In the genomic region with DNA sequence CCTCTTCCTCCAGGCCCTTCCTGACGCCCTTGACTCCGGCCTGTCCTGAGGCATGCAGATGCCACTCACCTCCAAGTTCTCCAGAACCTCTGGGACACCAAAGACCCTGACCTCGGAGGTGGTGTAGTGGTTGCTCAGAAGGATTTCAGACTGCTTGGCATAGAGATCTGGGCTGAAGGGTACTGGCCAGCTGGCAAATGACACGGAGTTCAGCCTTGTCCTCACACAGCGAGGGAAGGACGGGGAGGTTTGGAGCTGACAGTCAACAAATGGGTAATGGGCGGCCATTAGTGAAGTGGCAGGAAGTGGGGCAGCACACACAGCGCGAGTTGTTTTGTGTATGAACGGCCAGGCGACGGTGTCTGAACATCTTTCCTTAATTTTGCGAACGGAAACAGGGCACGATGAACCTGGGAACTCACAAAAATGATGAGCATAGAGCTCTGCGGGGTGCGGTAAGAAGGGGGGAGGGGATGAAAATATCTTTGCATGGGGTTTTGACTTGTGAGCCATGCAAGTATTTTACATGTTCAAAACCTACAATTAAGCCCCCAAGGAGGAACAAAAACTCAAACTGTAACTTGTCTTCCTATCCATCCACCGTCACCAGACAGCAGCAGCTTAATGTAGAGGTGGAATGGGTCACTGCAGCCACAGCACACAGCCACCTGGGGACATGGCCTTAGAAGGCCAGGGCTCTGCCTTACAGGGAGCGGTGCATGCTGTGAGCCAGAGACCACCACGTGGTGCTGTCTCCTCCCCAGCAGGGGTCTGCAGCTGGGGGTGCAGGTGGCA, we compare ENCODE assay signal across 19 cellular contexts. TPM values are rescaled to one million over a fixed set of nuclear protein-coding genes. Genes with fewer than 3 reads are reported as not detected.
A peak's percentile ranks its signal among the peaks of the same experiment; 100 is the strongest.
DNase-seq lines count a peak whose midpoint lies in the region; ATAC-seq, FAIRE-seq and TF ChIP-seq lines count a peak whose summit lies in the region.
"Had no signal": no experiment of that assay in that cellular context is flagged by ENCODE, and none has a peak within 500 bp of the region (broad histone marks: within the 10 kb centered on the region; RNA-seq: fewer than 3 reads in every experiment).

No MANE protein-coding gene starts in this region.

- H3K27me3 ChIP-seq in spleen (replicated peaks in 1 of 7): peaks cover 0 to 23% (median 0%) of the 10 kb centered on the region in 7 donors

- no peaks in the 10 kb centered on the region for H3K9me3 ChIP-seq in spleen

- no peak overlapping the region for H3K4me3 Mint-ChIP-seq in MCF 10A (ENCODE audit: unreplicated experiment)
- H3K4me3 Mint-ChIP-seq: mesothelial cell of epicardium had no signal

- H3K36me3 Mint-ChIP-seq in MCF 10A (ENCODE audit: insufficient read depth, unreplicated experiment): peaks cover 4% of the 10 kb centered on the region
- H3K36me3 Mint-ChIP-seq: mesothelial cell of epicardium had no signal

- FAIRE-seq in GM18507 (lab: Jason Lieb, UNC): peak; percentile 18
- FAIRE-seq: astrocyte, endometrium had no signal

- H3K9me3 Mint-ChIP-seq in MCF 10A (ENCODE audit: unreplicated experiment): no peaks in the 10 kb centered on the region
- H3K9me3 Mint-ChIP-seq: mesothelial cell of epicardium had no signal

- H3K4me1 ChIP-seq in spleen: peaks cover 0 to 45% (median 28%) of the 10 kb centered on the region in 6 donors

- peaks cover 5% of the 10 kb centered on the region for H3K4me1 Mint-ChIP-seq in MCF 10A (ENCODE audit: insufficient read depth, unreplicated experiment)

- peaks cover 49% of the 10 kb centered on the region for H3K27me3 Mint-ChIP-seq in MCF 10A (ENCODE audit: insufficient read depth, unreplicated experiment)

- no peak for TF ChIP-seq POLR2A in spleen (IDR thresholded peaks at IDR 0.05)

- TF ChIP-seq CTCF in spleen (IDR thresholded peaks at IDR 0.05 in 8 of 11, conservative IDR thresholded peaks at IDR 0.05 in 3 of 11): no peak
- no peak for TF ChIP-seq CTCF in MCF 10A (IDR thresholded peaks at IDR 0.05; ENCODE audit: unreplicated experiment)

- no peaks in the 10 kb centered on the region for H3K36me3 ChIP-seq in spleen

- CTCF ChIA-PET in MCF 10A (lab: Yijun Ruan, JAX): no interaction called here

- intact Hi-C loops in spleen (cut with DNase I; ENCODE audit: low total_unique reads): no loop called here
- intact Hi-C loops in MCF 10A (cut with micrococcal nuclease): no loop called here

- 70 to 87% (median 72%) methylated on average over 20 of the region's 20 CpGs for WGBS in spleen, 5 donors

- POLR2A ChIA-PET in MCF 10A (lab: Yijun Ruan, JAX): no interaction called here

- BruUV-seq in MCF 10A (replicated peaks; lab: Mats Ljungman, UMichigan): no TSS peak

- no peak for DNase-seq in GM18507 (ENCODE audit: extremely low spot score, insufficient read length, low read depth)
- DNase-seq in cerebellum (ENCODE audit: low spot score): peak; percentile 48
- peak; percentile 73 for DNase-seq in spleen
- DNase-seq in MCF 10A (ENCODE audit: unreplicated experiment): no peak
- no peak for DNase-seq in CD1c-positive myeloid dendritic cell (ENCODE audit: extremely low spot score)
- no peak for DNase-seq in activated CD4-positive, CD25-positive, alpha-beta regulatory T cell (lab: John Stamatoyannopoulos, UW)
- DNase-seq: activated CD4-positive, alpha-beta T cell treated with anti-CD3 and anti-CD28 coated beads for 48 hours; activated CD8-positive, alpha-beta memory T cell treated with anti-CD3 and anti-CD28 coated beads, Interleukin-2, amount 50 U/mL, for 4 hours; activated gamma-delta T cell; AML-193; Calu3; NCI-H1092; NCI-H526; stimulated activated CD4-positive, alpha-beta T cell treated with anti-CD3 and anti-CD28 coated beads, Interleukin-2, amount 100 ng/mL, for 48 hours had no signal

- peak overlapping the region in 4 of 8 donors; percentile 15 to 38 (median 18) for H3K27ac ChIP-seq in spleen
- H3K27ac ChIP-seq: SK-N-MC had no signal

- peak overlapping the region in 1 of 8 donors; percentile 1 for H3K4me3 ChIP-seq in spleen
- H3K4me3 ChIP-seq: SK-N-MC had no signal

- no peak overlapping the region for H3K27ac Mint-ChIP-seq in MCF 10A (ENCODE audit: low read depth, unreplicated experiment)
- H3K27ac Mint-ChIP-seq: mesothelial cell of epicardium had no signal

- peak; percentile 43 for ATAC-seq in HG03095 (IDR thresholded peaks at IDR 0.05; ENCODE audit: unreplicated experiment)

RNA-seq across cellular contexts. Expression of gene RPL32, which starts 43.6 kb away (rescaled TPM):
- 1,138 TPM for total RNA-seq in cerebellum
- total RNA-seq in spleen: 1,000 to 10,000 TPM in 6 of 7 donors, 100 to 1,000 TPM in 1; 911 to 1,835 (median 1,346) TPM
- polyA plus RNA-seq in spleen: 1,000 to 10,000 TPM; 3,289 to 6,164 (median 6,022) TPM
- 2,288 and 2,498 TPM in 2 replicates for total RNA-seq in MCF 10A (2022)

Comparison
In these comparisons a context has a peak if more than half of its experiments do, and no peak if none do; other contexts are left out.
1. DNase-seq: peak in cerebellum (single experiment) and spleen (single experiment); none in GM18507 (single experiment), MCF 10A (single experiment), CD1c-positive myeloid dendritic cell (single experiment) and activated CD4-positive, CD25-positive, alpha-beta regulatory T cell (0 of 4).